1 cellular context compared by ENCODE assay signal in the genomic region with DNA sequence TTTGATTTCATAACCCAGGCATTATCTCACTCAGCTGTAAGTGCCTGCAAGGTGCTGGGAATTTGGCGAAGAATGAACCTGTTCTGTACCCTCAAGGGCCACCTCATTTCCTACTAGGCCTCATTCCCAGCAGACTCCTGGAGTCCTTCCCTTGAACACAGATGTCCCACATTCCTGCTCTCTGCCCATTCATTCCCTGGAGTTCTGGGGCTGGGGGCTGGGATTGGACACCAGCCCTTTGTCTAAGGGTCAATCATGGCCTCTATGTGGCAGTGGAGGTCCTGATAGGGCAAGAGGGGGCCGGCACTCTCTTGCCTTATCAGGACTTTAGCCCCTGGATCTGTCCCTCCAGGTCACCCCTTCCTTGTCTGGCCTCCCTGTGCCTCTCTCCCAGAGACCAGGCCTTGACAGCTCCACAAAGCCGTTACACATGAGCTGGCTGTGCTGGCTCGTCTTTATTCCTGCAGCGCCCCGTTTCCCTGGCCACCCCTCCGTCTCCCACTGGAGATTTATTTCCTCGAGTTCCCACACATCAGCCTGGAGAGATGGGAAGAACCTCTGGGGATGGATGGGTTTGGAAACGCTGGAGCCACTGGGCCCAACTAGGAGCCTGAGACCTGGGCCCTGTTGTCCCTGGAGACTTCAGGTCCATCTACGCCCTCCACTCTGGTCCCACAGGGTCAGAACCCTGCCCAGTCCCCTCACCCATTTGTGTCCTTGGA.
TF ChIP-seq lines count a peak whose summit lies in the region.

No MANE protein-coding gene starts in this region.

TF ChIP-seq in GM23338, 12 proteins besides CTCF, POLR2A, EP300 and RAD21:
- TF ChIP-seq ZNF114 (CRISPR knock-in tag; IDR thresholded peaks at IDR 0.05) (no peak), STAT1 (IDR thresholded peaks at IDR 0.05; ENCODE audit: unreplicated experiment) (no peak), ZNF331 (CRISPR knock-in tag; IDR thresholded peaks at IDR 0.05; ENCODE audit: low read depth) (no peak), JUNB (IDR thresholded peaks at IDR 0.05; ENCODE audit: unreplicated experiment) (no peak)
- TF ChIP-seq, protein P1, sequence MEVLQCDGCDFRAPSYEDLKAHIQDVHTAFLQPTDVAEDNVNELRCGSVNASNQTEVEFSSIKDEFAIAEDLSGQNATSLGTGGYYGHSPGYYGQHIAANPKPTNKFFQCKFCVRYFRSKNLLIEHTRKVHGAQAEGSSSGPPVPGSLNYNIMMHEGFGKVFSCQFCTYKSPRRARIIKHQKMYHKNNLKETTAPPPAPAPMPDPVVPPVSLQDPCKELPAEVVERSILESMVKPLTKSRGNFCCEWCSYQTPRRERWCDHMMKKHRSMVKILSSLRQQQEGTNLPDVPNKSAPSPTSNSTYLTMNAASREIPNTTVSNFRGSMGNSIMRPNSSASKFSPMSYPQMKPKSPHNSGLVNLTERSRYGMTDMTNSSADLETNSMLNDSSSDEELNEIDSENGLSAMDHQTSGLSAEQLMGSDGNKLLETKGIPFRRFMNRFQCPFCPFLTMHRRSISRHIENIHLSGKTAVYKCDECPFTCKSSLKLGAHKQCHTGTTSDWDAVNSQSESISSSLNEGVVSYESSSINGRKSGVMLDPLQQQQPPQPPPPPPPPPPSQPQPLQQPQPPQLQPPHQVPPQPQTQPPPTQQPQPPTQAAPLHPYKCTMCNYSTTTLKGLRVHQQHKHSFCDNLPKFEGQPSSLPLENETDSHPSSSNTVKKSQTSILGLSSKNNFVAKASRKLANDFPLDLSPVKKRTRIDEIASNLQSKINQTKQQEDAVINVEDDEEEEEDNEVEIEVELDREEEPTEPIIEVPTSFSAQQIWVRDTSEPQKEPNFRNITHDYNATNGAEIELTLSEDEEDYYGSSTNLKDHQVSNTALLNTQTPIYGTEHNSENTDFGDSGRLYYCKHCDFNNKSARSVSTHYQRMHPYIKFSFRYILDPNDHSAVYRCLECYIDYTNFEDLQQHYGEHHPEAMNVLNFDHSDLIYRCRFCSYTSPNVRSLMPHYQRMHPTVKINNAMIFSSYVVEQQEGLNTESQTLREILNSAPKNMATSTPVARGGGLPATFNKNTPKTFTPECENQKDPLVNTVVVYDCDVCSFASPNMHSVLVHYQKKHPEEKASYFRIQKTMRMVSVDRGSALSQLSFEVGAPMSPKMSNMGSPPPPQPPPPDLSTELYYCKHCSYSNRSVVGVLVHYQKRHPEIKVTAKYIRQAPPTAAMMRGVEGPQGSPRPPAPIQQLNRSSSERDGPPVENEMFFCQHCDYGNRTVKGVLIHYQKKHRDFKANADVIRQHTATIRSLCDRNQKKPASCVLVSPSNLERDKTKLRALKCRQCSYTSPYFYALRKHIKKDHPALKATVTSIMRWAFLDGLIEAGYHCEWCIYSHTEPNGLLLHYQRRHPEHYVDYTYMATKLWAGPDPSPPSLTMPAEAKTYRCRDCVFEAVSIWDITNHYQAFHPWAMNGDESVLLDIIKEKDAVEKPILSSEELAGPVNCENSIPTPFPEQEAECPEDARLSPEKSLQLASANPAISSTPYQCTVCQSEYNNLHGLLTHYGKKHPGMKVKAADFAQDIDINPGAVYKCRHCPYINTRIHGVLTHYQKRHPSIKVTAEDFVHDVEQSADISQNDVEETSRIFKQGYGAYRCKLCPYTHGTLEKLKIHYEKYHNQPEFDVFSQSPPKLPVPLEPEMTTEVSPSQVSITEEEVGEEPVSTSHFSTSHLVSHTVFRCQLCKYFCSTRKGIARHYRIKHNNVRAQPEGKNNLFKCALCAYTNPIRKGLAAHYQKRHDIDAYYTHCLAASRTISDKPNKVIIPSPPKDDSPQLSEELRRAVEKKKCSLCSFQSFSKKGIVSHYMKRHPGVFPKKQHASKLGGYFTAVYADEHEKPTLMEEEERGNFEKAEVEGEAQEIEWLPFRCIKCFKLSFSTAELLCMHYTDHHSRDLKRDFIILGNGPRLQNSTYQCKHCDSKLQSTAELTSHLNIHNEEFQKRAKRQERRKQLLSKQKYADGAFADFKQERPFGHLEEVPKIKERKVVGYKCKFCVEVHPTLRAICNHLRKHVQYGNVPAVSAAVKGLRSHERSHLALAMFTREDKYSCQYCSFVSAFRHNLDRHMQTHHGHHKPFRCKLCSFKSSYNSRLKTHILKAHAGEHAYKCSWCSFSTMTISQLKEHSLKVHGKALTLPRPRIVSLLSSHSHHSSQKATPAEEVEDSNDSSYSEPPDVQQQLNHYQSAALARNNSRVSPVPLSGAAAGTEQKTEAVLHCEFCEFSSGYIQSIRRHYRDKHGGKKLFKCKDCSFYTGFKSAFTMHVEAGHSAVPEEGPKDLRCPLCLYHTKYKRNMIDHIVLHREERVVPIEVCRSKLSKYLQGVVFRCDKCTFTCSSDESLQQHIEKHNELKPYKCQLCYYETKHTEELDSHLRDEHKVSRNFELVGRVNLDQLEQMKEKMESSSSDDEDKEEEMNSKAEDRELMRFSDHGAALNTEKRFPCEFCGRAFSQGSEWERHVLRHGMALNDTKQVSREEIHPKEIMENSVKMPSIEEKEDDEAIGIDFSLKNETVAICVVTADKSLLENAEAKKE (CRISPR knock-in tag; IDR thresholded peaks at IDR 0.05) = no peak
- TF ChIP-seq, protein P2, sequence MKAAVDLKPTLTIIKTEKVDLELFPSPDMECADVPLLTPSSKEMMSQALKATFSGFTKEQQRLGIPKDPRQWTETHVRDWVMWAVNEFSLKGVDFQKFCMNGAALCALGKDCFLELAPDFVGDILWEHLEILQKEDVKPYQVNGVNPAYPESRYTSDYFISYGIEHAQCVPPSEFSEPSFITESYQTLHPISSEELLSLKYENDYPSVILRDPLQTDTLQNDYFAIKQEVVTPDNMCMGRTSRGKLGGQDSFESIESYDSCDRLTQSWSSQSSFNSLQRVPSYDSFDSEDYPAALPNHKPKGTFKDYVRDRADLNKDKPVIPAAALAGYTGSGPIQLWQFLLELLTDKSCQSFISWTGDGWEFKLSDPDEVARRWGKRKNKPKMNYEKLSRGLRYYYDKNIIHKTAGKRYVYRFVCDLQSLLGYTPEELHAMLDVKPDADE (IDR thresholded peaks at IDR 0.05) = no peak
- TF ChIP-seq, protein P3, sequence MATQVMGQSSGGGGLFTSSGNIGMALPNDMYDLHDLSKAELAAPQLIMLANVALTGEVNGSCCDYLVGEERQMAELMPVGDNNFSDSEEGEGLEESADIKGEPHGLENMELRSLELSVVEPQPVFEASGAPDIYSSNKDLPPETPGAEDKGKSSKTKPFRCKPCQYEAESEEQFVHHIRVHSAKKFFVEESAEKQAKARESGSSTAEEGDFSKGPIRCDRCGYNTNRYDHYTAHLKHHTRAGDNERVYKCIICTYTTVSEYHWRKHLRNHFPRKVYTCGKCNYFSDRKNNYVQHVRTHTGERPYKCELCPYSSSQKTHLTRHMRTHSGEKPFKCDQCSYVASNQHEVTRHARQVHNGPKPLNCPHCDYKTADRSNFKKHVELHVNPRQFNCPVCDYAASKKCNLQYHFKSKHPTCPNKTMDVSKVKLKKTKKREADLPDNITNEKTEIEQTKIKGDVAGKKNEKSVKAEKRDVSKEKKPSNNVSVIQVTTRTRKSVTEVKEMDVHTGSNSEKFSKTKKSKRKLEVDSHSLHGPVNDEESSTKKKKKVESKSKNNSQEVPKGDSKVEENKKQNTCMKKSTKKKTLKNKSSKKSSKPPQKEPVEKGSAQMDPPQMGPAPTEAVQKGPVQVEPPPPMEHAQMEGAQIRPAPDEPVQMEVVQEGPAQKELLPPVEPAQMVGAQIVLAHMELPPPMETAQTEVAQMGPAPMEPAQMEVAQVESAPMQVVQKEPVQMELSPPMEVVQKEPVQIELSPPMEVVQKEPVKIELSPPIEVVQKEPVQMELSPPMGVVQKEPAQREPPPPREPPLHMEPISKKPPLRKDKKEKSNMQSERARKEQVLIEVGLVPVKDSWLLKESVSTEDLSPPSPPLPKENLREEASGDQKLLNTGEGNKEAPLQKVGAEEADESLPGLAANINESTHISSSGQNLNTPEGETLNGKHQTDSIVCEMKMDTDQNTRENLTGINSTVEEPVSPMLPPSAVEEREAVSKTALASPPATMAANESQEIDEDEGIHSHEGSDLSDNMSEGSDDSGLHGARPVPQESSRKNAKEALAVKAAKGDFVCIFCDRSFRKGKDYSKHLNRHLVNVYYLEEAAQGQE (IDR thresholded peaks at IDR 0.05; ENCODE audit: unreplicated experiment) = no peak
